8 cellular contexts compared by ENCODE assay signal in the genomic region with DNA sequence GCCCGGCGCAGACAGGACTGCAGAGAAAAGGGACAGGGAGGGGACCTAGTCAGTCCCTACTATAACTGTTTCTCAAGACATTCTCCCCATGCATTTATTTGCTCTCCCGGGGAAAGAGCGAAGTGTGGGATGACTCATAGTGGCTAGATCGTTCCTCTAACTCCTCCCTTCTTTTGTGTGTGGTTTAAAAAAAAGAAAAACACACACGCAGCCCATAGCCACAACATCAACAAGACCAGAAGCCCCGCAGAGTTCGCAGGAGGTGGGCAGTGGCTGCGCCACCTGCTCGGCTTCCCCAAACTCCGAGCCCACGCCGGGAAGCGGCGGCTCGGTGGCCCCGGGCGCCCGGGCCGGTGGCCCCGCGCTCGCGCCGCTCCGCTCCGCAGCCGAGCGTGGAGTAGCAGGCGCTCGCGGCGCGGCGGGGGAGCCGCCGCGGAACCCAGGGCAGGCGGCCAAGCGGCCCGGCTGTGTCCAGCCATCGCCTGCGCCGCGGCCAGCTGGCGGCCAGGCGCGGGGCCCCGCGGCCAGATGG. TPM values are rescaled to one million over a fixed set of nuclear protein-coding genes. Genes with fewer than 3 reads are reported as not detected.
DNase-seq lines count a peak whose midpoint lies in the region; FAIRE-seq and TF ChIP-seq lines count a peak whose summit lies in the region.

No MANE protein-coding gene starts in this region.

- peaks cover 15% of the 10 kb centered on the region for H3K27me3 ChIP-seq in iPS-20b (ENCODE audit: insufficient read depth, low read length)
- H3K27me3 ChIP-seq in skeletal muscle satellite cell (ENCODE audit: control insufficient read depth, insufficient read depth, low read length): no peaks in the 10 kb centered on the region

- H3K4me3 Mint-ChIP-seq in MCF 10A (ENCODE audit: unreplicated experiment): peak overlapping the region; percentile 94

- no peak for TF ChIP-seq CTCF in GM10266 (IDR thresholded peaks at IDR 0.05; ENCODE audit: control insufficient read depth, insufficient read depth, low read depth, missing control alignments)
- no peak for TF ChIP-seq CTCF in MCF 10A (IDR thresholded peaks at IDR 0.05; ENCODE audit: unreplicated experiment)

- H3K36me3 ChIP-seq in KOPT-K1 (ENCODE audit: insufficient read depth, low read length) (peaks cover 15% of the 10 kb centered on the region), iPS-20b (ENCODE audit: insufficient read depth, low read depth, low read length) (peaks cover 16% of the 10 kb centered on the region; the same call in 1 of the 2 replicates), skeletal muscle satellite cell (ENCODE audit: insufficient read depth, low read length) (no peaks in the 10 kb centered on the region)

- POLR2A ChIA-PET in MCF 10A (lab: Yijun Ruan, JAX): interaction anchor here (0.7 to 1.2 kb wide), 2 partner anchors 25 to 787 kb away, joined by 3 to 9 read pairs; no protein-coding TSS in a partner anchor

- TF ChIP-seq POLR2A in H54 (IDR thresholded peaks at IDR 0.05; ENCODE audit: low read depth, low read length): no peak

- peak overlapping the region; percentile 83; the same call in 1 of the 2 replicates for H3K9ac ChIP-seq in iPS-20b (ENCODE audit: low read depth, low read length)
- peak overlapping the region; percentile 77 for H3K9ac ChIP-seq in skeletal muscle satellite cell (ENCODE audit: low read depth, low read length)

- H3K27me3 Mint-ChIP-seq in MCF 10A (ENCODE audit: insufficient read depth, unreplicated experiment): no peaks in the 10 kb centered on the region

- DNase-seq in GM10266 (ENCODE audit: extremely low spot score) (peak; percentile 68), H54 (ENCODE audit: insufficient read length, low spot score) (peak; percentile 97), T-helper 9 cell (peak; percentile 21), MCF 10A (ENCODE audit: unreplicated experiment) (peak; percentile 85), NCI-H524 treated with DMSO at 0.1 percent for 48 hours (lab: John Stamatoyannopoulos, UW) (no peak)

- H3K36me3 Mint-ChIP-seq in MCF 10A (ENCODE audit: insufficient read depth, unreplicated experiment): peaks cover 14% of the 10 kb centered on the region

- H3K4me3 ChIP-seq in iPS-20b (ENCODE audit: low read length) (peak overlapping the region; percentile 94), skeletal muscle satellite cell (ENCODE audit: low read length) (peak overlapping the region; percentile 81)

- H3K9me3 Mint-ChIP-seq in MCF 10A (ENCODE audit: unreplicated experiment): no peaks in the 10 kb centered on the region

- H3K4me1 ChIP-seq in iPS-20b (ENCODE audit: insufficient read depth, low read length) (no peaks in the 10 kb centered on the region), skeletal muscle satellite cell (ENCODE audit: control insufficient read depth, insufficient read depth, low read length) (peaks cover 13% of the 10 kb centered on the region)

- CTCF ChIA-PET in MCF 10A (lab: Yijun Ruan, JAX): interaction anchor here (0.8 to 1.3 kb wide), 3 partner anchors 9 to 48 kb away, joined by 3 to 7 read pairs (median 4); no protein-coding TSS in a partner anchor

- peaks cover 19% of the 10 kb centered on the region for H3K4me1 Mint-ChIP-seq in MCF 10A (ENCODE audit: insufficient read depth, unreplicated experiment)

- H3K9me3 ChIP-seq in KOPT-K1 (ENCODE audit: insufficient read depth, low read length, poor library complexity, severe bottlenecking) (no peaks in the 10 kb centered on the region), iPS-20b (ENCODE audit: insufficient read depth, low read depth, low read length) (no peaks in the 10 kb centered on the region), skeletal muscle satellite cell (replicated peaks; ENCODE audit: low read length) (no peaks in the 10 kb centered on the region)

- H3K4me2 ChIP-seq in skeletal muscle satellite cell (ENCODE audit: low read length): peak overlapping the region; percentile 97

- FAIRE-seq in H54 (lab: Jason Lieb, UNC): peak; percentile 97

- H3K27ac Mint-ChIP-seq in MCF 10A (ENCODE audit: low read depth, unreplicated experiment): peak overlapping the region; percentile 83

- intact Hi-C loops in MCF 10A (cut with micrococcal nuclease): loop anchor here (10.0 kb wide), 1 partner anchor 1019 kb away; no protein-coding TSS in a partner anchor

- H3K27ac ChIP-seq in KOPT-K1 (ENCODE audit: low read depth, low read length, poor library complexity, severe bottlenecking) (peak overlapping the region; percentile 76), iPS-20b (ENCODE audit: low read length) (no peak overlapping the region)

- no TSS peak for BruUV-seq in MCF 10A (replicated peaks; lab: Mats Ljungman, UMichigan)

RNA-seq across cellular contexts. Expression of a gene that starts 0.7 kb away (rescaled TPM):
- total RNA-seq in MCF 10A (2022): 10.8 and 10.9 TPM in 2 replicates
- total RNA-seq in skeletal muscle satellite cell (2012; rRNA removed): 7.2 and 9.9 TPM in 2 replicates
